ENCODE assay signal across 1 cellular context in the genomic region with DNA sequence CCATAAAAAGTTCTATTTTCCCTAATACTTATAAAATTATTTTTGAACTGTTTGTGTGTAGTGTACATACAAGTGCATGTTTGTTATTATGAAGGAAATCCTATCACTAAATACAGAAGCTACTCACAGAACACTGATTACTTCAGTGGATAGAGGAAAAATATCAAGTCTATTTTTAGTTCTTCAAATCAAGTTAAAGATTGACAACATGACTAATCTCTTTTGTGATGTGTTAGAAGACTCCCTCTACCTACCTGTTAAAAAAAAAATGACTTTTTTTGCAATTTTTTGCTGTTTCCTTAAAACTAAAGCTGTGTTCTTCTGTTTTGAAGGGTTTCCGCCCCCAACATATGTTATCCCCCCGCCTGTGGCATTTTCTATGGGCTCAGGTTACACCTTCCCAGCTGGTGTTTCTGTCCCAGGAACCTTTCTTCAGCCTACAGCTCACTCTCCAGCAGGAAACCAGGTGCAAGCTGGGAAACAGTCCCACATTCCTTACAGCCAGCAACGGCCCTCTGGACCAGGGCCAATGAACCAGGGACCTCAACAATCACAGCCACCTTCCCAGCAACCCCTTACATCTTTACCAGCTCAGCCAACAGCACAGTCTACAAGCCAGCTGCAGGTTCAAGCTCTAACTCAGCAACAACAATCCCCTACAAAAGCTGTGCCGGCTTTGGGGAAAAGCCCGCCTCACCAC.
TF ChIP-seq lines count a peak whose summit lies in the region.

No MANE protein-coding gene starts in this region.

TF ChIP-seq in IMR-90, 13 proteins besides CTCF, POLR2A, EP300 and RAD21 (continued from another document):
- TF ChIP-seq, protein P1, sequence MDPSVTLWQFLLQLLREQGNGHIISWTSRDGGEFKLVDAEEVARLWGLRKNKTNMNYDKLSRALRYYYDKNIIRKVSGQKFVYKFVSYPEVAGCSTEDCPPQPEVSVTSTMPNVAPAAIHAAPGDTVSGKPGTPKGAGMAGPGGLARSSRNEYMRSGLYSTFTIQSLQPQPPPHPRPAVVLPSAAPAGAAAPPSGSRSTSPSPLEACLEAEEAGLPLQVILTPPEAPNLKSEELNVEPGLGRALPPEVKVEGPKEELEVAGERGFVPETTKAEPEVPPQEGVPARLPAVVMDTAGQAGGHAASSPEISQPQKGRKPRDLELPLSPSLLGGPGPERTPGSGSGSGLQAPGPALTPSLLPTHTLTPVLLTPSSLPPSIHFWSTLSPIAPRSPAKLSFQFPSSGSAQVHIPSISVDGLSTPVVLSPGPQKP (IDR thresholded peaks at IDR 0.05; ENCODE audit: borderline replicate concordance, low read depth, low read length), result no peak
- TF ChIP-seq BHLHE40 (IDR thresholded peaks at IDR 0.05; ENCODE audit: low read depth, low read length), result no peak
- TF ChIP-seq, protein P2, sequence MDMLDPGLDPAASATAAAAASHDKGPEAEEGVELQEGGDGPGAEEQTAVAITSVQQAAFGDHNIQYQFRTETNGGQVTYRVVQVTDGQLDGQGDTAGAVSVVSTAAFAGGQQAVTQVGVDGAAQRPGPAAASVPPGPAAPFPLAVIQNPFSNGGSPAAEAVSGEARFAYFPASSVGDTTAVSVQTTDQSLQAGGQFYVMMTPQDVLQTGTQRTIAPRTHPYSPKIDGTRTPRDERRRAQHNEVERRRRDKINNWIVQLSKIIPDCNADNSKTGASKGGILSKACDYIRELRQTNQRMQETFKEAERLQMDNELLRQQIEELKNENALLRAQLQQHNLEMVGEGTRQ (IDR thresholded peaks at IDR 0.05; ENCODE audit: low read depth, low read length), result no peak
- TF ChIP-seq CHD1 (IDR thresholded peaks at IDR 0.05; ENCODE audit: low read depth, low read length), result no peak
- TF ChIP-seq RFX5 (IDR thresholded peaks at IDR 0.05; ENCODE audit: low read depth, low read length), result no peak
- TF ChIP-seq CEBPB (IDR thresholded peaks at IDR 0.05; ENCODE audit: low read depth, low read length), result no peak
- no peak for TF ChIP-seq NFE2L2 (IDR thresholded peaks at IDR 0.05; ENCODE audit: low read depth, low read length)
TF ChIP-seq in IMR-90: peak in this region for 0.
